15 cellular contexts compared by ENCODE assay signal in the genomic region with DNA sequence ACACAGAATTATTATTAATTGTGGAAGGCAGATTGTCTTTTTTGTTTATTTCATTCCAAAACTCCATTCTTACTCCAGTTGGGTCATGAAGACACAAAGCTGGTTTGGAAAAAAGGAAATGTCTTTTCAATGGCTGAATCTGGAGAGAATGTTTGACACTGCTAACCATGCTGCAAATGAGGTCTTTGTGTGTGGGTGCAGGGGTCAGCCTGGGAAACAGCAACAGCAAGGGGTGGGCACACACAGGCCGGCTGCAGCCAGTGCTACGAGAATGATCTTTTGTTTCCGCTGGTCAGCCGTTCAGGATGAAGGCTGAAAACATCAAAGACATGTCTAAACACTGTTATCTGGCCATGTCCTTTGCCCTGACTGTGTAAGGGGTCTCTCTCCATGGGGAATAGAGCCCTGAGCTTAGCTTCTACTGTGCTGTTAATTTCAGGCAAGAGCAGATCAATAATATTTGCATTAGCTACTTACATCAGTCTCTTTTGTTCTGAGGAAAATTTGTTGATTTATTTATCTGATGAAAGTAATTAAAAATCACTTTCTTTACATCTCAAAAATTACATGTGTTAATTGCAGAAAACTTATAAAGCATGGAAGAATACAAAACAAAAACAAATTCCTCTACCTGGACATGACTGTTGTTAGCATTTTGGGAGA. TPM values are rescaled to one million over a fixed set of nuclear protein-coding genes. Genes with fewer than 3 reads are reported as not detected.
A peak's percentile ranks its signal among the peaks of the same experiment; 100 is the strongest.
DNase-seq lines count a peak whose midpoint lies in the region; ATAC-seq and TF ChIP-seq lines count a peak whose summit lies in the region.
"Had no signal": no experiment of that assay in that cellular context is flagged by ENCODE, and none has a peak within 500 bp of the region (broad histone marks: within the 10 kb centered on the region; RNA-seq: fewer than 3 reads in every experiment).

No MANE protein-coding gene starts in this region.

- ATAC-seq in HG02973 (IDR thresholded peaks at IDR 0.05; ENCODE audit: unreplicated experiment) = no peak

- H2AFZ ChIP-seq in SK-N-SH (ENCODE audit: low read depth) = no peak overlapping the region

- H3K9ac ChIP-seq in SK-N-SH = no peak overlapping the region

- DNase-seq in ELF-1 (ENCODE audit: low read depth, low spot score) = peak; percentile 59
- peak; percentile 45 for DNase-seq in SK-N-SH
- peak; percentile 53 for DNase-seq in inferior parietal cortex (ENCODE audit: extremely low spot score)
- DNase-seq in posterior cingulate gyrus = peak in 7 of 10 donors; percentile 34 to 92 (median 48)
- no peak for DNase-seq in NCI-H1694 (lab: John Stamatoyannopoulos, UW)
- DNase-seq in NCI-H524 treated with DMSO at 0.1 percent for 48 hours (lab: John Stamatoyannopoulos, UW) = no peak
- no peak for DNase-seq in GM19240 (ENCODE audit: insufficient read length, low spot score)
- DNase-seq: activated CD4-positive, alpha-beta T cell treated with anti-CD3 and anti-CD28 coated beads for 4 hours; activated T-cell treated with anti-CD3 and anti-CD28 coated beads, Interleukin-2, amount 50 U/mL, for 48 hours; brain microvascular endothelial cell; DMS79; HCEC 1CT; stimulated activated CD4-positive, alpha-beta T cell treated with anti-CD3 and anti-CD28 coated beads, Interleukin-12 subunit alpha, Interleukin-12 subunit beta, amount 100 ng/mL, for 4 hours had no signal

- POLR2A ChIA-PET in SK-N-SH (lab: Yijun Ruan, JAX) = no interaction called here

- H3K9me3 ChIP-seq in SK-N-SH = peaks cover 7% of the 10 kb centered on the region; the same call in 1 of the 2 replicates

- CTCF ChIA-PET in SK-N-SH (lab: Yijun Ruan, JAX) = interaction anchor here (0.7 to 12.6 kb wide), 7 partner anchors 16 to 82 kb away, joined by 3 to 170 read pairs (median 4); no protein-coding TSS in a partner anchor

- H3K4me2 ChIP-seq in SK-N-SH = no peak overlapping the region

- no peaks in the 10 kb centered on the region for H3K36me3 ChIP-seq in SK-N-SH (replicated peaks in 1 of 2; ENCODE audit: control insufficient read depth in 1 of 2, insufficient read depth in 2 of 2, low read length in 1 of 2)
- H3K36me3 ChIP-seq: brain microvascular endothelial cell had no signal

- intact Hi-C loops in posterior cingulate gyrus (cut with DNase I) = no loop called here

- 63% methylated on average over 4 of the region's 4 CpGs for WGBS in SK-N-SH (ENCODE audit: low lambda C conversion rate)

- H4K20me1 ChIP-seq in SK-N-SH (ENCODE audit: insufficient read depth) = no peaks in the 10 kb centered on the region

- no peak for TF ChIP-seq CTCF in SK-N-SH (IDR thresholded peaks at IDR 0.05)

- peaks cover 0 to 26% of the 10 kb centered on the region in 2 experiments; a peak in 2 of 4 replicates for H3K4me1 ChIP-seq in SK-N-SH (ENCODE audit: control insufficient read depth in 1 of 2, insufficient read depth in 2 of 2, low read depth in 1 of 2, low read length in 1 of 2)

- no peak for TF ChIP-seq EP300 in SK-N-SH (IDR thresholded peaks at IDR 0.05; ENCODE audit: borderline replicate concordance in 1 of 2, low read depth in 1 of 2, low read length in 1 of 2)

- H3K79me2 ChIP-seq in SK-N-SH (ENCODE audit: insufficient read depth) = no peaks in the 10 kb centered on the region

- H3K27me3 ChIP-seq in SK-N-SH (ENCODE audit: insufficient read depth) = no peaks in the 10 kb centered on the region

- no peak overlapping the region for H3K4me3 ChIP-seq in SK-N-SH (ENCODE audit: low read depth in 2 of 2, low read length in 1 of 2)

- no peak for TF ChIP-seq RAD21 in SK-N-SH (IDR thresholded peaks at IDR 0.05; ENCODE audit: low read length)

- H3K27ac ChIP-seq in SK-N-SH (ENCODE audit: low read depth in 2 of 2, low read length in 1 of 2) = peak overlapping the region in 1 of 2 experiments; percentile 76; a peak in 2 of 4 replicates
- H3K27ac ChIP-seq: brain microvascular endothelial cell had no signal

- H3K9me2 ChIP-seq in SK-N-SH = no peaks in the 10 kb centered on the region

- peaks cover 4% of the 10 kb centered on the region for H3F3A ChIP-seq in SK-N-SH (replicated peaks; ENCODE audit: insufficient read depth)

TF ChIP-seq in SK-N-SH, 30 proteins besides CTCF, POLR2A, EP300 and RAD21:
- no peak for TF ChIP-seq RXRA (IDR thresholded peaks at IDR 0.05; ENCODE audit: borderline replicate concordance, low read depth)
- TF ChIP-seq GABPA (IDR thresholded peaks at IDR 0.05; ENCODE audit: low read depth) = no peak
- TF ChIP-seq MEF2A (IDR thresholded peaks at IDR 0.05; ENCODE audit: borderline replicate concordance, low read depth) = no peak
- no peak for TF ChIP-seq IRF3 (IDR thresholded peaks at IDR 0.05; ENCODE audit: low read depth, low read length)
- TF ChIP-seq, protein P1, sequence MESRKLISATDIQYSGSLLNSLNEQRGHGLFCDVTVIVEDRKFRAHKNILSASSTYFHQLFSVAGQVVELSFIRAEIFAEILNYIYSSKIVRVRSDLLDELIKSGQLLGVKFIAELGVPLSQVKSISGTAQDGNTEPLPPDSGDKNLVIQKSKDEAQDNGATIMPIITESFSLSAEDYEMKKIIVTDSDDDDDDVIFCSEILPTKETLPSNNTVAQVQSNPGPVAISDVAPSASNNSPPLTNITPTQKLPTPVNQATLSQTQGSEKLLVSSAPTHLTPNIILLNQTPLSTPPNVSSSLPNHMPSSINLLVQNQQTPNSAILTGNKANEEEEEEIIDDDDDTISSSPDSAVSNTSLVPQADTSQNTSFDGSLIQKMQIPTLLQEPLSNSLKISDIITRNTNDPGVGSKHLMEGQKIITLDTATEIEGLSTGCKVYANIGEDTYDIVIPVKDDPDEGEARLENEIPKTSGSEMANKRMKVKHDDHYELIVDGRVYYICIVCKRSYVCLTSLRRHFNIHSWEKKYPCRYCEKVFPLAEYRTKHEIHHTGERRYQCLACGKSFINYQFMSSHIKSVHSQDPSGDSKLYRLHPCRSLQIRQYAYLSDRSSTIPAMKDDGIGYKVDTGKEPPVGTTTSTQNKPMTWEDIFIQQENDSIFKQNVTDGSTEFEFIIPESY (IDR thresholded peaks at IDR 0.05; ENCODE audit: borderline replicate concordance, low read depth) = no peak
- no peak for TF ChIP-seq USF1 (IDR thresholded peaks at IDR 0.05; ENCODE audit: borderline replicate concordance, low read depth)
- no peak for TF ChIP-seq NFIC (IDR thresholded peaks at IDR 0.05; ENCODE audit: borderline replicate concordance)
- no peak for TF ChIP-seq TEAD4 (IDR thresholded peaks at IDR 0.05; ENCODE audit: borderline replicate concordance, insufficient read depth)
- no peak for TF ChIP-seq POLR2AphosphoS5 (IDR thresholded peaks at IDR 0.05; ENCODE audit: low read depth, low read length)
- no peak for TF ChIP-seq MXI1 (IDR thresholded peaks at IDR 0.05; ENCODE audit: low read depth, low read length)
- no peak for TF ChIP-seq PBX3 (IDR thresholded peaks at IDR 0.05)
- no peak for TF ChIP-seq YY1 (IDR thresholded peaks at IDR 0.05; ENCODE audit: low read depth)

RNA-seq across cellular contexts. Expression of gene E2F6, which starts 33.3 kb away (rescaled TPM):
- polyA plus RNA-seq in SK-N-SH (2012; rRNA removed) = 15.3 and 19.7 TPM in 2 replicates
- 18.9 and 19.2 TPM in 2 replicates for polyA plus RNA-seq in SK-N-SH (2012; cell fraction: cytosol; rRNA removed)
- polyA plus RNA-seq in SK-N-SH (2012; cell fraction: nucleus; rRNA removed) = 28.1 and 36.0 TPM in 2 replicates

RNA-seq across cellular contexts. Expression of gene GREB1, which starts 34.6 kb away (rescaled TPM):
- polyA plus RNA-seq in SK-N-SH (2012; rRNA removed) = 2.7 and 2.9 TPM in 2 replicates
- polyA plus RNA-seq in SK-N-SH (2012; cell fraction: cytosol; rRNA removed) = 2.2 and 3.6 TPM in 2 replicates
- 5.0 and 7.1 TPM in 2 replicates for polyA plus RNA-seq in SK-N-SH (2012; cell fraction: nucleus; rRNA removed)
- polyA plus RNA-seq: IgD-negative memory B cell had no signal

Comparison
In these comparisons a context has a peak if more than half of its experiments do, and no peak if none do; other contexts are left out.
1. DNase-seq: peak in ELF-1 (single experiment), SK-N-SH (single experiment), inferior parietal cortex (single experiment) and posterior cingulate gyrus (7 of 10); none in NCI-H1694 (single experiment), NCI-H524 treated with DMSO at 0.1 percent for 48 hours (single experiment) and GM19240 (single experiment).